Comparison of ENCODE assay signal across 2 cellular contexts in the genomic region with DNA sequence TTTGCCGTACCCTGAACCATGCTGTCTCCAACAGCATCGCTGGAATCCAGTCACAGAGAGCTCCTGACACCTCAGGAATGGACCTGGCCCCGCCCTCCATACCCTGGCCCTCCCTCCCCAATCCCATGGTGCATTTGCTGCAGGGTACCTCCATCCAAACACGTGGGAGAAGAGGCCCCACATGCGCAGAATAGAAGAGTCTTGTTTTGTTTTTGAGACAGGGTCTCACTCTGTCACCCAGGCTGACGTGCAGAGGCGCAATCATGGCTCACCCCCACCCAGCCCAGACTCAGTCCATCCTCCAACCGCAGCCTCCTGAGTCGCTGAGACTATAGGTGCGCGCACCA.
A peak's percentile ranks its signal among the peaks of the same experiment; 100 is the strongest.
TF ChIP-seq lines count a peak whose summit lies in the region.

No MANE protein-coding gene starts in this region.

TF ChIP-seq in HEK293, 187 proteins besides CTCF, POLR2A, EP300 and RAD21:
- TF ChIP-seq ZNF596 (tag by site-specific recombination; IDR thresholded peaks at IDR 0.05), result no peak
- no peak for TF ChIP-seq ZNF664 (tag by site-specific recombination; IDR thresholded peaks at IDR 0.05)
- TF ChIP-seq, protein P1, sequence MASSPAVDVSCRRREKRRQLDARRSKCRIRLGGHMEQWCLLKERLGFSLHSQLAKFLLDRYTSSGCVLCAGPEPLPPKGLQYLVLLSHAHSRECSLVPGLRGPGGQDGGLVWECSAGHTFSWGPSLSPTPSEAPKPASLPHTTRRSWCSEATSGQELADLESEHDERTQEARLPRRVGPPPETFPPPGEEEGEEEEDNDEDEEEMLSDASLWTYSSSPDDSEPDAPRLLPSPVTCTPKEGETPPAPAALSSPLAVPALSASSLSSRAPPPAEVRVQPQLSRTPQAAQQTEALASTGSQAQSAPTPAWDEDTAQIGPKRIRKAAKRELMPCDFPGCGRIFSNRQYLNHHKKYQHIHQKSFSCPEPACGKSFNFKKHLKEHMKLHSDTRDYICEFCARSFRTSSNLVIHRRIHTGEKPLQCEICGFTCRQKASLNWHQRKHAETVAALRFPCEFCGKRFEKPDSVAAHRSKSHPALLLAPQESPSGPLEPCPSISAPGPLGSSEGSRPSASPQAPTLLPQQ (tag by site-specific recombination; IDR thresholded peaks at IDR 0.05), result 0 out of 2 replicates have a peak, but pooled peaks have one; percentile 14
- TF ChIP-seq, protein P2, sequence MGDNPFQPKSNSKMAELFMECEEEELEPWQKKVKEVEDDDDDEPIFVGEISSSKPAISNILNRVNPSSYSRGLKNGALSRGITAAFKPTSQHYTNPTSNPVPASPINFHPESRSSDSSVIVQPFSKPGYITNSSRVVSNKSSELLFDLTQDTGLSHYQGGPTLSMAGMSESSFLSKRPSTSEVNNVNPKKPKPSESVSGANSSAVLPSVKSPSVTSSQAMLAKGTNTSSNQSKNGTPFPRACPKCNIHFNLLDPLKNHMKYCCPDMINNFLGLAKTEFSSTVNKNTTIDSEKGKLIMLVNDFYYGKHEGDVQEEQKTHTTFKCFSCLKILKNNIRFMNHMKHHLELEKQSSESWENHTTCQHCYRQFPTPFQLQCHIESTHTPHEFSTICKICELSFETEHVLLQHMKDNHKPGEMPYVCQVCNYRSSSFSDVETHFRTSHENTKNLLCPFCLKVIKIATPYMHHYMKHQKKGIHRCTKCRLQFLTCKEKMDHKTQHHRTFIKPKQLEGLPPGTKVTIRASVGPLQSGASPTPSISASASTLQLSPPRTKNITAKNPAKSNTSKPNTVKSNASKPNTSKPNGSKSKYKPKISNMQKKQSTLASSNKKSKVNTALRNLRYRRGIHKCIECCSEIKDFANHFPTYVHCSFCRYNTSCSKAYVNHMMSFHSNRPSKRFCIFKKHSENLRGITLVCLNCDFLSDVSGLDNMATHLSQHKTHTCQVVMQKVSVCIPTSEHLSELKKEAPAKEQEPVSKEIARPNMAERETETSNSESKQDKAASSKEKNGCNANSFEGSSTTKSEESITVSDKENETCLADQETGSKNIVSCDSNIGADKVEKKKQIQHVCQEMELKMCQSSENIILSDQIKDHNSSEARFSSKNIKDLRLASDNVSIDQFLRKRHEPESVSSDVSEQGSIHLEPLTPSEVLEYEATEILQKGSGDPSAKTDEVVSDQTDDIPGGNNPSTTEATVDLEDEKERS (tag by site-specific recombination; IDR thresholded peaks at IDR 0.05), result no peak
- TF ChIP-seq ZBTB1 (tag by site-specific recombination; IDR thresholded peaks at IDR 0.05), result no peak
- TF ChIP-seq SP3 (tag by site-specific recombination; IDR thresholded peaks at IDR 0.05), result 0 out of 2 replicates have a peak, but pooled peaks have one; percentile 18
- TF ChIP-seq ZBTB20 (tag by site-specific recombination; IDR thresholded peaks at IDR 0.05), result 0 out of 2 replicates have a peak, but pooled peaks have one; percentile 3
- TF ChIP-seq ZNF423 (tag by site-specific recombination; IDR thresholded peaks at IDR 0.05), result no peak
- no peak for TF ChIP-seq ZNF292 (tag by site-specific recombination; IDR thresholded peaks at IDR 0.05; ENCODE audit: borderline replicate concordance, low read depth)
- TF ChIP-seq ZNF76 (tag by site-specific recombination; IDR thresholded peaks at IDR 0.05; ENCODE audit: borderline replicate concordance, low read depth), result peak; percentile 22; the same call in 1 of the 2 replicates
- TF ChIP-seq SP2 (tag by site-specific recombination; IDR thresholded peaks at IDR 0.05), result peak; percentile 26; the same call in 1 of the 2 replicates

TF ChIP-seq in H1, 55 proteins besides CTCF, POLR2A, EP300 and RAD21:
- TF ChIP-seq, protein P3, sequence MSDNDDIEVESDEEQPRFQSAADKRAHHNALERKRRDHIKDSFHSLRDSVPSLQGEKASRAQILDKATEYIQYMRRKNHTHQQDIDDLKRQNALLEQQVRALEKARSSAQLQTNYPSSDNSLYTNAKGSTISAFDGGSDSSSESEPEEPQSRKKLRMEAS (IDR thresholded peaks at IDR 0.05), result peak; percentile 53; the same call in 1 of the 2 replicates
- TF ChIP-seq CBX5 (IDR thresholded peaks at IDR 0.05; ENCODE audit: low read depth, low read length) (no peak), SAP30 (IDR thresholded peaks at IDR 0.05; ENCODE audit: insufficient read depth, insufficient replicate concordance, low read length) (no peak)
